In genomic region chr5:92518318-92518913, GRCh38 we compare ENCODE assay signal across 8 cellular contexts.
DNase-seq lines count a peak whose midpoint lies in the region; ATAC-seq and TF ChIP-seq lines count a peak whose summit lies in the region.

No MANE protein-coding gene starts in this region.

- DNase-seq in COLO829 (ENCODE audit: low spot score) (peak; percentile 7), NCI-H446 treated with DMSO at 0.1 percent for 48 hours (lab: John Stamatoyannopoulos, UW) (peak; percentile 6), dermis microvascular lymphatic vessel endothelial cell (ENCODE audit: low read depth in 2 of 2) (peak; percentile 22 to 44), omental fat pad (ENCODE audit: low spot score) (no peak), NCI-H1048 (lab: John Stamatoyannopoulos, UW) (no peak)
- DNase-seq in activated T-cell treated with anti-CD3 and anti-CD28 coated beads, Interleukin-2, amount 50 U/mL, for 24 hours, result no peak

- peaks cover 3% of the 10 kb centered on the region for H3K4me1 Mint-ChIP-seq in activated T-cell treated with anti-CD3 and anti-CD28 coated beads, Interleukin-2, amount 50 U/mL, for 24 hours (ENCODE audit: low read depth)

- no peaks in the 10 kb centered on the region for H3K27me3 Mint-ChIP-seq in activated T-cell treated with anti-CD3 and anti-CD28 coated beads, Interleukin-2, amount 50 U/mL, for 24 hours

- H3K9me3 Mint-ChIP-seq in activated T-cell treated with anti-CD3 and anti-CD28 coated beads, Interleukin-2, amount 50 U/mL, for 24 hours, result peaks cover 9% of the 10 kb centered on the region

- TF ChIP-seq CTCF in omental fat pad (IDR thresholded peaks at IDR 0.05), result no peak

- H3K36me3 Mint-ChIP-seq in activated T-cell treated with anti-CD3 and anti-CD28 coated beads, Interleukin-2, amount 50 U/mL, for 24 hours (ENCODE audit: low read depth), result no peaks in the 10 kb centered on the region

- ATAC-seq in GM18870 (IDR thresholded peaks at IDR 0.05; ENCODE audit: unreplicated experiment) (peak; percentile 99), HG02970 (IDR thresholded peaks at IDR 0.05; ENCODE audit: low FRiP score, unreplicated experiment) (peak; percentile 97), omental fat pad (ENCODE audit: low FRiP score) (peak; percentile 70)

- no peak overlapping the region for H3K4me3 Mint-ChIP-seq in activated T-cell treated with anti-CD3 and anti-CD28 coated beads, Interleukin-2, amount 50 U/mL, for 24 hours

- no peak overlapping the region for H3K27ac Mint-ChIP-seq in activated T-cell treated with anti-CD3 and anti-CD28 coated beads, Interleukin-2, amount 50 U/mL, for 24 hours

Comparison
In these comparisons a context has a peak if more than half of its experiments do, and no peak if none do; other contexts are left out.
1. DNase-seq: peak in COLO829 (single experiment), NCI-H446 treated with DMSO at 0.1 percent for 48 hours (single experiment) and dermis microvascular lymphatic vessel endothelial cell (2 of 2); none in omental fat pad (single experiment), NCI-H1048 (single experiment) and activated T-cell treated with anti-CD3 and anti-CD28 coated beads, Interleukin-2, amount 50 U/mL, for 24 hours (single experiment).
2. Peak in every context shown above with its lines, with median percentiles within 50 percentile points of each other: ATAC-seq.